1 cellular context compared by ENCODE assay signal in genomic region chr6:130033999-130034814, GRCh38.
TF ChIP-seq lines count a peak whose summit lies in the region.

No MANE protein-coding gene starts in this region.

TF ChIP-seq in HCT116, 20 proteins besides CTCF, POLR2A, EP300 and RAD21 (continued from another document):
- peak; percentile 85 for TF ChIP-seq CBX3 (IDR thresholded peaks at IDR 0.05; ENCODE audit: low read depth)
- peak; percentile 77 for TF ChIP-seq JUND (IDR thresholded peaks at IDR 0.05)
- peak; percentile 33; the same call in 1 of the 2 replicates for TF ChIP-seq POLR2AphosphoS5 (IDR thresholded peaks at IDR 0.05; ENCODE audit: low read depth, low read length)
- no peak for TF ChIP-seq ATF3 (IDR thresholded peaks at IDR 0.05)
- no peak for TF ChIP-seq ZBTB33 (IDR thresholded peaks at IDR 0.05; ENCODE audit: extremely low read depth, insufficient replicate concordance, low read length)
- TF ChIP-seq SP1 (IDR thresholded peaks at IDR 0.05; ENCODE audit: low read depth): peak; percentile 62
- TF ChIP-seq MAX (IDR thresholded peaks at IDR 0.05): peak; percentile 82
- no peak for TF ChIP-seq ZFX (IDR thresholded peaks at IDR 0.05)
- no peak for TF ChIP-seq EZH2 (IDR thresholded peaks at IDR 0.05)
